14 cellular contexts compared by ENCODE assay signal in genomic region chr3:135099734-135100348, GRCh38.
DNase-seq lines count a peak whose midpoint lies in the region; ATAC-seq lines count a peak whose summit lies in the region.
"Had no signal": no experiment of that assay in that cellular context is flagged by ENCODE, and none has a peak within 500 bp of the region (broad histone marks: within the 10 kb centered on the region; RNA-seq: fewer than 3 reads in every experiment).

No MANE protein-coding gene starts in this region.

- H3K4me1 ChIP-seq in mesenchymal stem cell (ENCODE audit: control insufficient read depth, insufficient read depth, low read depth, low read length) = no peaks in the 10 kb centered on the region

- no peak overlapping the region for H2BK12ac ChIP-seq in mesenchymal stem cell (ENCODE audit: low read length in 2 of 2)

- H3K9ac ChIP-seq in mesenchymal stem cell (ENCODE audit: low read length) = no peak overlapping the region
- H3K9ac ChIP-seq: GM23248 had no signal

- H4K8ac ChIP-seq in mesenchymal stem cell (ENCODE audit: low read length) = no peak overlapping the region

- no peak overlapping the region for H3K4ac ChIP-seq in mesenchymal stem cell (ENCODE audit: low read depth in 1 of 2, low read length in 2 of 2)

- no peaks in the 10 kb centered on the region for H3K36me3 Mint-ChIP-seq in activated naive CD8-positive, alpha-beta T cell treated with anti-CD3 and anti-CD28 coated beads, Interleukin-2, amount 50 U/mL, for 24 hours (ENCODE audit: low read depth)
- H3K36me3 Mint-ChIP-seq: CD14-positive monocyte; CD8-positive, alpha-beta T cell had no signal

- no peak overlapping the region for H3K27ac Mint-ChIP-seq in activated naive CD8-positive, alpha-beta T cell treated with anti-CD3 and anti-CD28 coated beads, Interleukin-2, amount 50 U/mL, for 24 hours
- H3K27ac Mint-ChIP-seq: CD14-positive monocyte; CD8-positive, alpha-beta T cell; H9 had no signal

- no peak overlapping the region for H3K23ac ChIP-seq in mesenchymal stem cell (ENCODE audit: low read length in 2 of 2)

- no peak overlapping the region for H3K4me2 ChIP-seq in mesenchymal stem cell (ENCODE audit: low read length, poor library complexity, severe bottlenecking)

- no peak overlapping the region for H2BK5ac ChIP-seq in mesenchymal stem cell (ENCODE audit: low read depth, low read length, poor library complexity, severe bottlenecking)

- DNase-seq in NCI-H1417 (lab: John Stamatoyannopoulos, UW) (peak in 2 of 3 experiments; percentile 14 to 29), NCI-H1417 treated with DMSO at 0.1 percent for 48 hours (lab: John Stamatoyannopoulos, UW) (no peak), NCI-H2227 treated with DMSO at 0.1 percent for 48 hours (lab: John Stamatoyannopoulos, UW) (peak; percentile 5), NCI-H2227 (lab: John Stamatoyannopoulos, UW; ENCODE audit: unreplicated experiment) (no peak), left lobe of liver (ENCODE audit: low spot score) (no peak), mesenchymal stem cell (no peak)
- DNase-seq in activated naive CD8-positive, alpha-beta T cell treated with anti-CD3 and anti-CD28 coated beads, Interleukin-2, amount 50 U/mL, for 24 hours = no peak
- DNase-seq: CD8-positive, alpha-beta T cell; COR-L47; EL; GM23248; H9 had no signal

- no peak overlapping the region for H4K91ac ChIP-seq in mesenchymal stem cell (ENCODE audit: low read length)

- no peaks in the 10 kb centered on the region for H3K9me3 Mint-ChIP-seq in activated naive CD8-positive, alpha-beta T cell treated with anti-CD3 and anti-CD28 coated beads, Interleukin-2, amount 50 U/mL, for 24 hours
- H3K9me3 Mint-ChIP-seq: CD14-positive monocyte; CD8-positive, alpha-beta T cell; H9 had no signal

- no peaks in the 10 kb centered on the region for H3K27me3 Mint-ChIP-seq in activated naive CD8-positive, alpha-beta T cell treated with anti-CD3 and anti-CD28 coated beads, Interleukin-2, amount 50 U/mL, for 24 hours

- WGBS in mesenchymal stem cell = 65% methylated on average over 3 of the region's 5 CpGs

- H3K36me3 ChIP-seq in mesenchymal stem cell (ENCODE audit: control insufficient read depth in 1 of 2, insufficient read depth in 2 of 2, low read depth in 1 of 2, low read length in 2 of 2) = no peaks in the 10 kb centered on the region

- H3K4me3 Mint-ChIP-seq in activated naive CD8-positive, alpha-beta T cell treated with anti-CD3 and anti-CD28 coated beads, Interleukin-2, amount 50 U/mL, for 24 hours = no peak overlapping the region
- H3K4me3 Mint-ChIP-seq: CD14-positive monocyte; CD8-positive, alpha-beta T cell; H9 had no signal

- ATAC-seq in left lobe of liver = peak; percentile 41
- no peak for ATAC-seq in activated naive CD8-positive, alpha-beta T cell treated with anti-CD3 and anti-CD28 coated beads, Interleukin-2, amount 50 U/mL, for 24 hours
- ATAC-seq: CD8-positive, alpha-beta T cell had no signal

- H2AK5ac ChIP-seq in mesenchymal stem cell (ENCODE audit: low read length, severe bottlenecking) = no peak overlapping the region

- no peaks in the 10 kb centered on the region for H3K9me3 ChIP-seq in mesenchymal stem cell (ENCODE audit: control insufficient read depth, low read length)

- no peaks in the 10 kb centered on the region for H3K27me3 ChIP-seq in mesenchymal stem cell (ENCODE audit: control insufficient read depth in 1 of 2, insufficient read depth in 1 of 2, low read length in 2 of 2)

- no peak overlapping the region for H2AFZ ChIP-seq in mesenchymal stem cell (ENCODE audit: low read depth, low read length)
- H2AFZ ChIP-seq: GM23248 had no signal

- H3K79me1 ChIP-seq in mesenchymal stem cell (replicated peaks; ENCODE audit: low read length, poor library complexity, severe bottlenecking) = no peaks in the 10 kb centered on the region

- no peak overlapping the region for H3K14ac ChIP-seq in mesenchymal stem cell (ENCODE audit: low read length in 2 of 2)

- no peak overlapping the region for H2BK15ac ChIP-seq in mesenchymal stem cell (ENCODE audit: low read depth, poor library complexity, severe bottlenecking)

- no peak overlapping the region for H3K18ac ChIP-seq in mesenchymal stem cell (ENCODE audit: low read depth in 1 of 2, low read length in 2 of 2)

- no peak overlapping the region for H3K27ac ChIP-seq in mesenchymal stem cell (ENCODE audit: low read length, poor library complexity, severe bottlenecking)
- H3K27ac ChIP-seq: 22Rv1, GM23248 had no signal

- H3K4me3 ChIP-seq in mesenchymal stem cell (ENCODE audit: insufficient read depth in 1 of 2, low read depth in 1 of 2, low read length in 2 of 2) = no peak overlapping the region
- H3K4me3 ChIP-seq: GM23248 had no signal

- no peak overlapping the region for H2BK120ac ChIP-seq in mesenchymal stem cell (ENCODE audit: low read depth, low read length)

- no peaks in the 10 kb centered on the region for H3K4me1 Mint-ChIP-seq in activated naive CD8-positive, alpha-beta T cell treated with anti-CD3 and anti-CD28 coated beads, Interleukin-2, amount 50 U/mL, for 24 hours
- H3K4me1 Mint-ChIP-seq: CD14-positive monocyte had no signal

Comparison
In these comparisons a context has a peak if more than half of its experiments do, and no peak if none do; other contexts are left out.
1. DNase-seq: peak in NCI-H1417 (2 of 3) and NCI-H2227 treated with DMSO at 0.1 percent for 48 hours (single experiment); none in NCI-H1417 treated with DMSO at 0.1 percent for 48 hours (single experiment), NCI-H2227 (single experiment), left lobe of liver (single experiment), activated naive CD8-positive, alpha-beta T cell treated with anti-CD3 and anti-CD28 coated beads, Interleukin-2, amount 50 U/mL, for 24 hours (single experiment) and mesenchymal stem cell (single experiment).